Comparison of ENCODE assay signal across 17 cellular contexts in the genomic region with DNA sequence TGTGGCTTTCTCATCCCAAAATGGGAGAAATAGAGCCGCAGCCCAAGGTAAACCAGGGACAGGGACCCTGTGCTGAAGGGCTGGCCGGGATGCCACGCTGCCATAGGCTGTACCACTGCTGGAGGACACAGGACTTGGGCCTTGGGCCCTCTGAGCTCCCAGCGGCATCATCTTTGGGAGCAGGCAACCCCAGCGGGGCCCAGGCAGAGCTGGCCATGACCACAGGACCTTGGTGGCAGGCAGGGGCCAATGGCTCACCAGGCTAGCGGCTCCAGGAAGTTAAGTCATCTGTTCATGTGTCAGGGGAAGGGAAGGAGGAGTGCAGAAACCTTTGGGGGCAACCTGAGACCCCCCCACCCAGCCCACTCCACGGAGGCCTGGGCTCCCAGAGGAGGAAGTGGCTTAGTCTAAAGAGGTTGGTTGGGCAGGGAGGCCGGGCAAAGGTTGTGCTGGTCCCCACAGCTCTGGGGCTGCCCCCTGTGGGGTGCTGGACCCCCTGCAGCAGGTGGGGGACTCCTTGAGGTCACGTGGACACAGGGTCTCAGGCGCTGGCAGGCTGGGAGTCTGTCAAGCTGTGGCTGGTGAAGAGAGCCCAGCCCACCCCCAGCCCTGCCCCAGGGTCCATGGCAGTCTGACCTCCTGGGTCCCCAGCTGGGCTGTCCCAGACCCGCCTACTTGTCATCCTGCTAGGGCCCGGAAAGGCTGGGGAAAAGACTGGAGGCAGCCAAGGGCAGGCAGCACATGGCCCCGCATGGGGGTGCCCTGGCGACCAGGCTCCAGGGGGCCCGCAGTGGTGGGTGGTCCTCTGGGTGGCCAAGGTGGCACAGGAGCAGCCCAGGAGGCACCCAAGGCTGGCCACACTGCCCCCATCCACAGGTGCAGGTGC.
DNase-seq lines count a peak whose midpoint lies in the region; ATAC-seq, FAIRE-seq and TF ChIP-seq lines count a peak whose summit lies in the region.
"Had no signal": no experiment of that assay in that cellular context is flagged by ENCODE, and none has a peak within 500 bp of the region (broad histone marks: within the 10 kb centered on the region; RNA-seq: fewer than 3 reads in every experiment).

No MANE protein-coding gene starts in this region.

- H2BK120ac ChIP-seq in neuronal stem cell (ENCODE audit: low read depth, low read length) = no peak overlapping the region

- H3K18ac ChIP-seq in neuronal stem cell (ENCODE audit: low read length) = peak overlapping the region; percentile 64

- no peak overlapping the region for H4K8ac ChIP-seq in neuronal stem cell (ENCODE audit: low read depth, low read length)

- no peak overlapping the region for H2AFZ ChIP-seq in neuronal stem cell (ENCODE audit: low read length)

- H3K4ac ChIP-seq in neuronal stem cell (ENCODE audit: low read length) = no peak overlapping the region

- H3K9ac ChIP-seq in BLaER1 = peak overlapping the region; percentile 13; the same call in 1 of the 2 replicates
- H3K9ac ChIP-seq in neuronal stem cell (ENCODE audit: low read depth, low read length, poor library complexity) = no peak overlapping the region

- no peak overlapping the region for H3K23ac ChIP-seq in neuronal stem cell (ENCODE audit: low read depth, low read length, poor library complexity)

- H3K4me1 ChIP-seq in BLaER1 (peaks cover 100% of the 10 kb centered on the region), neuronal stem cell (ENCODE audit: control insufficient read depth in 2 of 2, insufficient read depth in 1 of 2, low read depth in 1 of 2, low read length in 2 of 2) (no peaks in the 10 kb centered on the region)

- H3K27me3 Mint-ChIP-seq in chondrocyte (ENCODE audit: low read depth) = no peaks in the 10 kb centered on the region
- H3K27me3 Mint-ChIP-seq in activated naive CD4-positive, alpha-beta T cell treated with anti-CD3 and anti-CD28 coated beads, Interleukin-2, amount 10 ng/mL, durations not matched to agents 7 days and 5 days = no peaks in the 10 kb centered on the region

- H3K4me3 ChIP-seq in BLaER1 (peak overlapping the region; percentile 28; the same call in 1 of the 2 replicates), neuronal stem cell (ENCODE audit: low read length in 2 of 2) (peak overlapping the region in 1 of 2 donors; percentile 51)
- H3K4me3 ChIP-seq: SJSA1 had no signal

- in situ Hi-C loops in GM13976 (cut with MboI; ENCODE audit: low sequenced_read_pairs, unreplicated experiment) = no loop called here

- H2BK5ac ChIP-seq in neuronal stem cell (ENCODE audit: low read length) = peak overlapping the region; percentile 71

- H2BK12ac ChIP-seq in neuronal stem cell (ENCODE audit: low read length) = no peak overlapping the region

- CTCF ChIA-PET in activated naive CD4-positive, alpha-beta T cell treated with anti-CD3 and anti-CD28 coated beads, Interleukin-2, amount 10 ng/mL, durations not matched to agents 7 days and 5 days (lab: Charles Lee) = interaction anchor here (0.6 kb wide), 1 partner anchor 72 kb away, joined by 3 read pairs; no protein-coding TSS in a partner anchor

- H3K27ac ChIP-seq in BLaER1 (peak overlapping the region; percentile 66), neuronal stem cell (replicated peaks; ENCODE audit: low read length) (no peak overlapping the region)
- H3K27ac ChIP-seq: SJSA1 had no signal

- H4K91ac ChIP-seq in neuronal stem cell (ENCODE audit: low read depth, low read length, poor library complexity) = no peak overlapping the region

- H3K79me1 ChIP-seq in neuronal stem cell (ENCODE audit: low read depth, low read length) = no peaks in the 10 kb centered on the region

- TF ChIP-seq CTCF in GM13976 (IDR thresholded peaks at IDR 0.05; ENCODE audit: borderline replicate concordance, control extremely low read depth, extremely low read depth, insufficient read depth, missing control alignments) = no peak
- no peak for TF ChIP-seq CTCF in chondrocyte (IDR thresholded peaks at IDR 0.05)

- no peaks in the 10 kb centered on the region for H3K36me3 Mint-ChIP-seq in chondrocyte (ENCODE audit: low read depth)
- H3K36me3 Mint-ChIP-seq in activated naive CD4-positive, alpha-beta T cell treated with anti-CD3 and anti-CD28 coated beads, Interleukin-2, amount 10 ng/mL, durations not matched to agents 7 days and 5 days = no peaks in the 10 kb centered on the region
- H3K36me3 Mint-ChIP-seq: CD8-positive, alpha-beta T cell had no signal

- H3K27me3 ChIP-seq in BLaER1 (no peaks in the 10 kb centered on the region), neuronal stem cell (ENCODE audit: control insufficient read depth in 3 of 3, insufficient read depth in 3 of 3, low read depth in 1 of 3, low read length in 3 of 3) (no peaks in the 10 kb centered on the region)
- H3K27me3 ChIP-seq: SJSA1 had no signal

- H3K4me1 Mint-ChIP-seq in chondrocyte (ENCODE audit: low read depth) = no peaks in the 10 kb centered on the region
- H3K4me1 Mint-ChIP-seq in activated naive CD4-positive, alpha-beta T cell treated with anti-CD3 and anti-CD28 coated beads, Interleukin-2, amount 10 ng/mL, durations not matched to agents 7 days and 5 days = no peaks in the 10 kb centered on the region
- H3K4me1 Mint-ChIP-seq: B cell had no signal

- H3K36me3 ChIP-seq in BLaER1 (no peaks in the 10 kb centered on the region), neuronal stem cell (replicated peaks in 1 of 2; ENCODE audit: control insufficient read depth in 2 of 2, insufficient read depth in 2 of 2, low read length in 2 of 2) (no peaks in the 10 kb centered on the region)
- H3K36me3 ChIP-seq: SJSA1 had no signal

- no peak overlapping the region for H3K4me3 Mint-ChIP-seq in chondrocyte (ENCODE audit: unreplicated experiment)
- no peak overlapping the region for H3K4me3 Mint-ChIP-seq in activated naive CD4-positive, alpha-beta T cell treated with anti-CD3 and anti-CD28 coated beads, Interleukin-2, amount 10 ng/mL, durations not matched to agents 7 days and 5 days
- H3K4me3 Mint-ChIP-seq: B cell; CD8-positive, alpha-beta T cell; HFFc6 had no signal

- peak overlapping the region; percentile 67 for H2BK15ac ChIP-seq in neuronal stem cell (ENCODE audit: low read length)

- no peak for FAIRE-seq in RCC 7860 (lab: Jason Lieb, UNC)

- no peak overlapping the region for H3K27ac Mint-ChIP-seq in chondrocyte (ENCODE audit: unreplicated experiment)
- H3K27ac Mint-ChIP-seq in activated naive CD4-positive, alpha-beta T cell treated with anti-CD3 and anti-CD28 coated beads, Interleukin-2, amount 10 ng/mL, durations not matched to agents 7 days and 5 days = no peak overlapping the region
- H3K27ac Mint-ChIP-seq: B cell; CD8-positive, alpha-beta T cell; HFFc6 had no signal

- no peaks in the 10 kb centered on the region for H3K9me3 Mint-ChIP-seq in chondrocyte (ENCODE audit: low read depth)
- no peaks in the 10 kb centered on the region for H3K9me3 Mint-ChIP-seq in activated naive CD4-positive, alpha-beta T cell treated with anti-CD3 and anti-CD28 coated beads, Interleukin-2, amount 10 ng/mL, durations not matched to agents 7 days and 5 days
- H3K9me3 Mint-ChIP-seq: CD8-positive, alpha-beta T cell; HFFc6 had no signal

- no peaks in the 10 kb centered on the region for H3K9me3 ChIP-seq in BLaER1
- H3K9me3 ChIP-seq in neuronal stem cell (replicated peaks in 1 of 2; ENCODE audit: control insufficient read depth in 2 of 2, insufficient read depth in 1 of 2, low read depth in 1 of 2, low read length in 2 of 2) = no peaks in the 10 kb centered on the region
- H3K9me3 ChIP-seq: SJSA1 had no signal

- DNase-seq in GM13976 (ENCODE audit: low spot score) = peak; percentile 31
- DNase-seq in chondrocyte (ENCODE audit: low spot score) = peak; percentile 87
- no peak for DNase-seq in neuronal stem cell (ENCODE audit: low spot score)
- DNase-seq in RCC 7860 (ENCODE audit: low spot score) = no peak
- no peak for DNase-seq in activated naive CD4-positive, alpha-beta T cell treated with anti-CD3 and anti-CD28 coated beads, Interleukin-2, amount 10 ng/mL, durations not matched to agents 7 days and 5 days
- DNase-seq: CD8-positive, alpha-beta T cell; GOT3; HFFc6; Kasumi-1; MV-4-11; NCI-H1417 treated with DMSO at 0.1 percent for 48 hours; NCI-H2029 treated with DMSO at 0.1 percent for 48 hours had no signal

- no CpG with 5 or more reads among the region's 15 CpGs for WGBS in neuronal stem cell (ENCODE audit: extremely low coverage in 2 of 2, insufficient read length in 2 of 2, insufficient replicate concordance in 1 of 2), 2 donors

- ATAC-seq in HG02623 (IDR thresholded peaks at IDR 0.05; ENCODE audit: unreplicated experiment) (no peak), HG03432 (IDR thresholded peaks at IDR 0.05; ENCODE audit: unreplicated experiment) (no peak)
- ATAC-seq: CD8-positive, alpha-beta T cell had no signal

- H4K20me1 ChIP-seq in BLaER1 = peaks cover 21% of the 10 kb centered on the region

- H3K4me2 ChIP-seq in BLaER1 = peak overlapping the region; percentile 88
- no peak overlapping the region for H3K4me2 ChIP-seq in neuronal stem cell (ENCODE audit: insufficient read depth, low read length, poor library complexity, severe bottlenecking)

- peak overlapping the region; percentile 70 for H2AK5ac ChIP-seq in neuronal stem cell (ENCODE audit: low read depth, low read length)

- H3K14ac ChIP-seq in neuronal stem cell (ENCODE audit: low read length) = peak overlapping the region; percentile 38

Comparison
In these comparisons a context has a peak if more than half of its experiments do, and no peak if none do; other contexts are left out.
1. DNase-seq: peak in GM13976 (single experiment) and chondrocyte (single experiment); none in neuronal stem cell (single experiment), RCC 7860 (single experiment) and activated naive CD4-positive, alpha-beta T cell treated with anti-CD3 and anti-CD28 coated beads, Interleukin-2, amount 10 ng/mL, durations not matched to agents 7 days and 5 days (single experiment).